22 cellular contexts compared by ENCODE assay signal in genomic region chr5:67085616-67086015, GRCh38.
DNase-seq lines count a peak whose midpoint lies in the region; FAIRE-seq and TF ChIP-seq lines count a peak whose summit lies in the region.
"Had no signal": no experiment of that assay in that cellular context is flagged by ENCODE, and none has a peak within 500 bp of the region (broad histone marks: within the 10 kb centered on the region; RNA-seq: fewer than 3 reads in every experiment).

No MANE protein-coding gene starts in this region.

- intact Hi-C loops in esophagus muscularis mucosa (cut with DNase I) (no loop called here), kidney (cut with DNase I) (no loop called here)

- H3K9ac ChIP-seq in kidney (ENCODE audit: low read length in 2 of 2) = no peak overlapping the region

- no peak for TF ChIP-seq EP300 in esophagus muscularis mucosa (IDR thresholded peaks at IDR 0.05)

- H3K36me3 ChIP-seq in esophagus muscularis mucosa = peaks cover 0 to 3% (median 2%) of the 10 kb centered on the region in 4 donors
- peaks cover 2 to 3% of the 10 kb centered on the region in 2 donors for H3K36me3 ChIP-seq in kidney (ENCODE audit: control insufficient read depth in 1 of 2, insufficient read depth in 2 of 2, low read length in 2 of 2)
- H3K36me3 ChIP-seq: SJSA1, tibial nerve had no signal

- 90% methylated on average over 4 of the region's 4 CpGs for WGBS in esophagus muscularis mucosa

- no peaks in the 10 kb centered on the region for H3K27me3 ChIP-seq in esophagus muscularis mucosa
- H3K27me3 ChIP-seq: SJSA1, tibial nerve had no signal

- DNase-seq in DMS79 treated with DMSO at 0.1 percent for 48 hours (lab: John Stamatoyannopoulos, UW) = peak; percentile 47
- peak; percentile 47 to 49 for DNase-seq in NCI-H1930 (lab: John Stamatoyannopoulos, UW)
- DNase-seq in NCI-H524 treated with DMSO at 0.1 percent for 48 hours (lab: John Stamatoyannopoulos, UW) = peak; percentile 55
- no peak for DNase-seq in esophagus muscularis mucosa (ENCODE audit: extremely low spot score)
- no peak for DNase-seq in EL
- DNase-seq in kidney = no peak
- DNase-seq in GF-D8 (lab: John Stamatoyannopoulos, UW) = no peak
- DNase-seq: activated CD8-positive, alpha-beta memory T cell treated with anti-CD3 and anti-CD28 coated beads, Interleukin-2, amount 50 U/mL, for 4 hours; activated naive CD4-positive, alpha-beta T cell treated with anti-CD3 and anti-CD28 coated beads for 36 hours; aorta; H7; hippocampal formation; Karpas-422; mesenchymal stem cell; NCI-H2227 treated with DMSO at 0.1 percent for 48 hours; OCI-M1; stimulated activated CD4-positive, alpha-beta T cell treated with anti-CD3 and anti-CD28 coated beads, Interleukin-15, amount 100 ng/mL, for 24 hours; stimulated activated naive CD4-positive, alpha-beta T cell; T-helper 9 cell had no signal

- FAIRE-seq in islet of Langerhans (lab: Jason Lieb, UNC) = peak; percentile 99
- no peak for FAIRE-seq in kidney (lab: Jason Lieb, UNC)

- no peak overlapping the region for H3K4me3 ChIP-seq in esophagus muscularis mucosa
- H3K4me3 ChIP-seq in kidney (ENCODE audit: low read length in 2 of 2) = no peak overlapping the region
- H3K4me3 ChIP-seq: SJSA1, tibial nerve had no signal

- H3K27ac ChIP-seq in esophagus muscularis mucosa (replicated peaks in 1 of 4) (no peak overlapping the region), kidney (ENCODE audit: low read depth in 2 of 2, low read length in 2 of 2) (no peak overlapping the region)
- H3K27ac ChIP-seq: SJSA1, tibial nerve had no signal

- TF ChIP-seq CTCF in esophagus muscularis mucosa (IDR thresholded peaks at IDR 0.05) (no peak), kidney (IDR thresholded peaks at IDR 0.05; ENCODE audit: borderline replicate concordance, extremely low read depth, insufficient read depth) (no peak)

- H3K9me3 ChIP-seq in esophagus muscularis mucosa (no peaks in the 10 kb centered on the region), kidney (ENCODE audit: control insufficient read depth in 1 of 2, low read length in 2 of 2) (no peaks in the 10 kb centered on the region)
- H3K9me3 ChIP-seq: SJSA1, tibial nerve had no signal

- no peak for TF ChIP-seq POLR2A in esophagus muscularis mucosa (IDR thresholded peaks at IDR 0.05; ENCODE audit: low read depth)

- H3K4me1 ChIP-seq in esophagus muscularis mucosa = peaks cover 18 to 41% (median 29%) of the 10 kb centered on the region in 4 donors
- peaks cover 0 to 6% of the 10 kb centered on the region in 2 donors for H3K4me1 ChIP-seq in kidney (ENCODE audit: control insufficient read depth in 1 of 2, insufficient read depth in 1 of 2, low read depth in 1 of 2, low read length in 2 of 2)

Comparison
In these comparisons a context has a peak if more than half of its experiments do, and no peak if none do; other contexts are left out.
1. DNase-seq: peak in DMS79 treated with DMSO at 0.1 percent for 48 hours (single experiment), NCI-H1930 (2 of 2) and NCI-H524 treated with DMSO at 0.1 percent for 48 hours (single experiment); none in esophagus muscularis mucosa (single experiment), EL (single experiment), kidney (single experiment) and GF-D8 (single experiment).